Comparison of ENCODE assay signal across 1 cellular context in genomic region chr21:23067672-23068071, GRCh38.
TF ChIP-seq lines count a peak whose summit lies in the region.

No MANE protein-coding gene starts in this region.

TF ChIP-seq in HEK293, 187 proteins besides CTCF, POLR2A, EP300 and RAD21 (continued from another document):
- TF ChIP-seq, protein P1, sequence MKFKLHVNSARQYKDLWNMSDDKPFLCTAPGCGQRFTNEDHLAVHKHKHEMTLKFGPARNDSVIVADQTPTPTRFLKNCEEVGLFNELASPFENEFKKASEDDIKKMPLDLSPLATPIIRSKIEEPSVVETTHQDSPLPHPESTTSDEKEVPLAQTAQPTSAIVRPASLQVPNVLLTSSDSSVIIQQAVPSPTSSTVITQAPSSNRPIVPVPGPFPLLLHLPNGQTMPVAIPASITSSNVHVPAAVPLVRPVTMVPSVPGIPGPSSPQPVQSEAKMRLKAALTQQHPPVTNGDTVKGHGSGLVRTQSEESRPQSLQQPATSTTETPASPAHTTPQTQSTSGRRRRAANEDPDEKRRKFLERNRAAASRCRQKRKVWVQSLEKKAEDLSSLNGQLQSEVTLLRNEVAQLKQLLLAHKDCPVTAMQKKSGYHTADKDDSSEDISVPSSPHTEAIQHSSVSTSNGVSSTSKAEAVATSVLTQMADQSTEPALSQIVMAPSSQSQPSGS (tag by site-specific recombination; IDR thresholded peaks at IDR 0.05; ENCODE audit: low read depth), result no peak
- 0 out of 2 replicates have a peak, but pooled peaks have one; percentile 52 for TF ChIP-seq ZNF292 (tag by site-specific recombination; IDR thresholded peaks at IDR 0.05; ENCODE audit: borderline replicate concordance, low read depth)
- TF ChIP-seq ZNF132 (tag by site-specific recombination; IDR thresholded peaks at IDR 0.05; ENCODE audit: borderline replicate concordance), result no peak
- TF ChIP-seq ZNF423 (tag by site-specific recombination; IDR thresholded peaks at IDR 0.05), result no peak
- no peak for TF ChIP-seq ZNF214 (tag by site-specific recombination; IDR thresholded peaks at IDR 0.05; ENCODE audit: borderline replicate concordance)
- TF ChIP-seq ZNF133 (tag by site-specific recombination; IDR thresholded peaks at IDR 0.05), result no peak
- TF ChIP-seq ZNF510 (tag by site-specific recombination; IDR thresholded peaks at IDR 0.05; ENCODE audit: insufficient replicate concordance), result no peak
- TF ChIP-seq ZNF26 (tag by site-specific recombination; IDR thresholded peaks at IDR 0.05), result no peak
- no peak for TF ChIP-seq ZNF211 (tag by site-specific recombination; IDR thresholded peaks at IDR 0.05; ENCODE audit: low read depth)
- TF ChIP-seq ZNF335 (tag by site-specific recombination; conservative IDR thresholded peaks at IDR 0.05), result no peak
- TF ChIP-seq IKZF3 (tag by site-specific recombination; IDR thresholded peaks at IDR 0.05), result no peak
- no peak for TF ChIP-seq ZNF626 (tag by site-specific recombination; IDR thresholded peaks at IDR 0.05)
- no peak for TF ChIP-seq ZNF670 (tag by site-specific recombination; IDR thresholded peaks at IDR 0.05; ENCODE audit: low read depth)
- TF ChIP-seq ZBTB11 (tag by site-specific recombination; conservative IDR thresholded peaks at IDR 0.05; ENCODE audit: low read depth), result 0 out of 2 replicates have a peak, but pooled peaks have one; percentile 28
- peak; percentile 51; the same call in 1 of the 2 replicates for TF ChIP-seq ZNF518A (tag by site-specific recombination; conservative IDR thresholded peaks at IDR 0.05; ENCODE audit: low read depth)
- no peak for TF ChIP-seq BCL11B (tag by site-specific recombination; IDR thresholded peaks at IDR 0.05; ENCODE audit: low read depth)
- no peak for TF ChIP-seq ZBTB21 (tag by site-specific recombination; IDR thresholded peaks at IDR 0.05)
- TF ChIP-seq ZNF473 (tag by site-specific recombination; IDR thresholded peaks at IDR 0.05), result no peak
- TF ChIP-seq PRDM1 (tag by site-specific recombination; IDR thresholded peaks at IDR 0.05), result no peak
- TF ChIP-seq ZBTB1 (tag by site-specific recombination; IDR thresholded peaks at IDR 0.05), result no peak
- no peak for TF ChIP-seq ZNF76 (tag by site-specific recombination; IDR thresholded peaks at IDR 0.05; ENCODE audit: borderline replicate concordance, low read depth)
- 0 out of 2 replicates have a peak, but pooled peaks have one; percentile 27 for TF ChIP-seq ZBTB8A (tag by site-specific recombination; IDR thresholded peaks at IDR 0.05)
- 0 out of 2 replicates have a peak, but pooled peaks have one; percentile 52 for TF ChIP-seq ZNF354C (tag by site-specific recombination; IDR thresholded peaks at IDR 0.05; ENCODE audit: borderline replicate concordance, low read depth)
- no peak for TF ChIP-seq ZNF785 (tag by site-specific recombination; IDR thresholded peaks at IDR 0.05)
- TF ChIP-seq ZNF391 (tag by site-specific recombination; IDR thresholded peaks at IDR 0.05; ENCODE audit: borderline replicate concordance, low read depth), result no peak
- TF ChIP-seq ZNF274 (IDR thresholded peaks at IDR 0.05; ENCODE audit: low read length), result no peak
- no peak for TF ChIP-seq ZNF274 (tag by site-specific recombination; IDR thresholded peaks at IDR 0.05; ENCODE audit: borderline replicate concordance)
- no peak for TF ChIP-seq ZNF596 (tag by site-specific recombination; IDR thresholded peaks at IDR 0.05)
- TF ChIP-seq HIC1 (tag by site-specific recombination; IDR thresholded peaks at IDR 0.05), result no peak
- peak; percentile 37; the same call in 1 of the 2 replicates for TF ChIP-seq ZNF433 (tag by site-specific recombination; IDR thresholded peaks at IDR 0.05; ENCODE audit: low read depth)
- peak; percentile 17; the same call in 1 of the 2 replicates for TF ChIP-seq ZNF555 (tag by site-specific recombination; conservative IDR thresholded peaks at IDR 0.05)
- TF ChIP-seq ZNF623 (tag by site-specific recombination; IDR thresholded peaks at IDR 0.05), result no peak
- TF ChIP-seq ZNF571 (tag by site-specific recombination; IDR thresholded peaks at IDR 0.05), result no peak
- no peak for TF ChIP-seq GLIS2 (tag by site-specific recombination; IDR thresholded peaks at IDR 0.05)
- no peak for TF ChIP-seq ZNF664 (tag by site-specific recombination; IDR thresholded peaks at IDR 0.05)
- no peak for TF ChIP-seq EGR2 (tag by site-specific recombination; IDR thresholded peaks at IDR 0.05; ENCODE audit: low read depth)
- TF ChIP-seq ZIC2 (tag by site-specific recombination; IDR thresholded peaks at IDR 0.05), result no peak
- TF ChIP-seq REST (tag by site-specific recombination; IDR thresholded peaks at IDR 0.05), result 0 out of 2 replicates have a peak, but pooled peaks have one; percentile 25
TF ChIP-seq in HEK293: peak in this region for 13.
